In the genomic region with DNA sequence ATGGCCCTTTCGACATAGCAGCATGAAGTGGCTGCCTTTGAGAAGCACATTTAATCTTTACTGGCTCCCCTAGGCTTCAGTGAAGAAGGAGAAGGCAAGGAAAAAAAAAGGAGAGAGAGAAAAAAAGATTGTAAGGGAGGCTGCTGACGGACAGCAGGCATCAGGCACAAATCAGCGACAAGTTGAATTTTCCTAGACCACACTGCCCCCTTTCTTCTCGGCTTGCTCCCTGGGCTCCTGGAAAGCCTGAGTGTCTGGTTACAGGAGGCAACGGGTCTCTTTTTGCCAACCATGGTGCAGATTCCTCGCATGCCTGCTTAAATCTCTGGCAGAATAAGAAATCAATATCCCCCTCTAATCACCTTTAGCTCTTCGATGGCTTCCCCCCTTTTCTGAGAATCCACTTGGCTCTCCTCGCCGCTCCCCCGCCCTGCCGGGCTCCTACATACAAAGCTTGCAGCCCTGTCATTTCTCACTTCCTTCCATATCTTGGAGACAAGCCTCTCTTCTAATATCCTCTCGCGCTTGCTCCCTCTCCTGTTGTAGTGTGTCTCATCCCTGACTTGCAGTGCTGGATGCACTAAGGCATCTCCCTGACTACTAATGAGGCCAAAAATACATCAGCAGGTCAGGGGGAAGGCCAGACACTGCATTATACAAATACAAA, we compare ENCODE assay signal across 8 cellular contexts. TPM values are rescaled to one million over a fixed set of nuclear protein-coding genes. Genes with fewer than 3 reads are reported as not detected.
DNase-seq lines count a peak whose midpoint lies in the region; ATAC-seq and TF ChIP-seq lines count a peak whose summit lies in the region.

No MANE protein-coding gene starts in this region.

- TF ChIP-seq CTCF in AG10803 (conservative IDR thresholded peaks at IDR 0.05; ENCODE audit: low read length), result peak; percentile 65
- TF ChIP-seq CTCF in lower leg skin (IDR thresholded peaks at IDR 0.05), result peak in 1 of 3 donors; percentile 12
- TF ChIP-seq CTCF in tibial artery (IDR thresholded peaks at IDR 0.05), result peak; percentile 64 to 65

- TF ChIP-seq POLR2A in lower leg skin (IDR thresholded peaks at IDR 0.05), result no peak

- H3K4me1 ChIP-seq in endocrine pancreas (ENCODE audit: control insufficient read depth, insufficient read depth, low read length) (peaks cover 3% of the 10 kb centered on the region), tibial artery (peaks cover 0 to 39% (median 9%) of the 10 kb centered on the region in 4 donors)

- no peaks in the 10 kb centered on the region for H3K9me3 ChIP-seq in endocrine pancreas (ENCODE audit: control insufficient read depth, low read length)
- no peaks in the 10 kb centered on the region for H3K9me3 ChIP-seq in tibial artery

- peak overlapping the region; percentile 84 for H3K9ac ChIP-seq in endocrine pancreas (ENCODE audit: control insufficient read depth, insufficient read depth, low read length)

- DNase-seq in AG10803 (ENCODE audit: low read depth) (peak; percentile 90), NCI-H2227 treated with DMSO at 0.1 percent for 48 hours (lab: John Stamatoyannopoulos, UW) (peak; percentile 91), lower leg skin (ENCODE audit: low spot score in 2 of 2) (peak; percentile 48 to 87), tibial artery (peak; percentile 78 to 90), HT-29 (ENCODE audit: low spot score) (no peak)
- no peak for DNase-seq in activated naive CD4-positive, alpha-beta T cell treated with anti-CD3 and anti-CD28 coated beads, Interleukin-2, amount 50 U/mL, for 16 hours

- H3K27ac ChIP-seq in tibial artery, result peak overlapping the region; percentile 80 to 91

- intact Hi-C loops in lower leg skin (cut with DNase I; ENCODE audit: low total_unique reads), result no loop called here
- intact Hi-C loops in tibial artery (cut with DNase I; ENCODE audit: low total_unique reads), result loop anchor here (5.0 to 10.0 kb wide), 3 partner anchors 357 to 444 kb away; no protein-coding TSS in a partner anchor

- ATAC-seq in HG03460 (IDR thresholded peaks at IDR 0.05; ENCODE audit: unreplicated experiment), result no peak

- H3K36me3 ChIP-seq in endocrine pancreas (ENCODE audit: control insufficient read depth, insufficient read depth, low read length) (no peaks in the 10 kb centered on the region), tibial artery (no peaks in the 10 kb centered on the region)

- H3K4me3 ChIP-seq in AG10803 (ENCODE audit: low read length), result peak overlapping the region; percentile 82
- H3K4me3 ChIP-seq in endocrine pancreas (ENCODE audit: control insufficient read depth, insufficient read depth, low read length), result peak overlapping the region; percentile 90
- H3K4me3 ChIP-seq in lower leg skin (ENCODE audit: low read depth, poor library complexity, severe bottlenecking), result peak overlapping the region; percentile 30
- peak overlapping the region; percentile 64 to 68 for H3K4me3 ChIP-seq in tibial artery

- H3K27me3 ChIP-seq in endocrine pancreas (ENCODE audit: control insufficient read depth, insufficient read depth, low read length) (no peaks in the 10 kb centered on the region), tibial artery (no peaks in the 10 kb centered on the region)

- WGBS in lower leg skin, 2 donors, result 5 to 6% methylated on average over 13 of the region's 13 CpGs

RNA-seq across cellular contexts. Expression of gene BLID, which starts 14.3 kb away (rescaled TPM):
- total RNA-seq in lower leg skin, result under 1 TPM in 1 of 4 donors, not detected in 3; 0.75 TPM
- not detected in 2 replicates for total RNA-seq in HT-29 (2014; rRNA removed; shearing (Covaris generic))

Comparison
In these comparisons a context has a peak if more than half of its experiments do, and no peak if none do; other contexts are left out.
1. DNase-seq: peak in AG10803 (single experiment), NCI-H2227 treated with DMSO at 0.1 percent for 48 hours (single experiment), lower leg skin (2 of 2) and tibial artery (2 of 2); none in HT-29 (single experiment) and activated naive CD4-positive, alpha-beta T cell treated with anti-CD3 and anti-CD28 coated beads, Interleukin-2, amount 50 U/mL, for 16 hours (single experiment).
2. H3K4me3 ChIP-seq: peak in every context shown above with its lines; median percentile 90 in endocrine pancreas; 82 in AG10803; 66 in tibial artery; 30 in lower leg skin.